Comparison of ENCODE assay signal across 2 cellular contexts in genomic region chr14:66503532-66503931, GRCh38.
TF ChIP-seq lines count a peak whose summit lies in the region.

No MANE protein-coding gene starts in this region.

TF ChIP-seq in liver, 16 proteins besides CTCF, POLR2A, EP300 and RAD21:
- TF ChIP-seq REST (IDR thresholded peaks at IDR 0.05) = no peak
- no peak for TF ChIP-seq JUND (IDR thresholded peaks at IDR 0.05)
- TF ChIP-seq YY1 (IDR thresholded peaks at IDR 0.05) = no peak
- TF ChIP-seq GABPA (IDR thresholded peaks at IDR 0.05 in 1 of 2, conservative IDR thresholded peaks at IDR 0.05 in 1 of 2) = no peak
- no peak for TF ChIP-seq ATF3 (IDR thresholded peaks at IDR 0.05)
- TF ChIP-seq ZBTB33 (IDR thresholded peaks at IDR 0.05) = no peak
- no peak for TF ChIP-seq EGR1 (IDR thresholded peaks at IDR 0.05; ENCODE audit: low read depth in 2 of 2)
- TF ChIP-seq NR2F2 (IDR thresholded peaks at IDR 0.05) = no peak
- peak; percentile 27 to 51 for TF ChIP-seq HNF4A (conservative IDR thresholded peaks at IDR 0.05)
- peak; percentile 33 for TF ChIP-seq SP1 (IDR thresholded peaks at IDR 0.05)
- peak in 1 of 2 donors; percentile 17 for TF ChIP-seq RXRA (IDR thresholded peaks at IDR 0.05)

TF ChIP-seq in HepG2, 621 proteins besides CTCF, POLR2A, EP300 and RAD21 (continues in another document):
- TF ChIP-seq HIC2 (CRISPR knock-in tag; IDR thresholded peaks at IDR 0.05; ENCODE audit: low read depth) (no peak), NBN (conservative IDR thresholded peaks at IDR 0.05) (no peak), ZNF180 (CRISPR knock-in tag; IDR thresholded peaks at IDR 0.05; ENCODE audit: borderline replicate concordance, low read depth) (no peak), MAFF (IDR thresholded peaks at IDR 0.05; ENCODE audit: low read depth, low read length) (no peak), ZFP1 (CRISPR knock-in tag; IDR thresholded peaks at IDR 0.05) (no peak), ZNF407 (CRISPR knock-in tag; IDR thresholded peaks at IDR 0.05; ENCODE audit: not compliant biosample characterization) (no peak), KIAA2018 (CRISPR knock-in tag; IDR thresholded peaks at IDR 0.05; ENCODE audit: borderline replicate concordance) (no peak), THAP11 (CRISPR knock-in tag; IDR thresholded peaks at IDR 0.05) (no peak), SMAD1 (CRISPR knock-in tag; IDR thresholded peaks at IDR 0.05; ENCODE audit: borderline replicate concordance, low read depth) (no peak), CEBPG (CRISPR knock-in tag; IDR thresholded peaks at IDR 0.05) (no peak), PLSCR1 (CRISPR knock-in tag; IDR thresholded peaks at IDR 0.05; ENCODE audit: borderline replicate concordance) (no peak), TRAFD1 (CRISPR knock-in tag; IDR thresholded peaks at IDR 0.05; ENCODE audit: borderline replicate concordance) (no peak), IRF9 (CRISPR knock-in tag; IDR thresholded peaks at IDR 0.05; ENCODE audit: borderline replicate concordance) (no peak), CHD4 (IDR thresholded peaks at IDR 0.05; ENCODE audit: borderline replicate concordance, low read length) (no peak), ZNF570 (CRISPR knock-in tag; IDR thresholded peaks at IDR 0.05; ENCODE audit: borderline replicate concordance) (no peak)
